In the genomic region with DNA sequence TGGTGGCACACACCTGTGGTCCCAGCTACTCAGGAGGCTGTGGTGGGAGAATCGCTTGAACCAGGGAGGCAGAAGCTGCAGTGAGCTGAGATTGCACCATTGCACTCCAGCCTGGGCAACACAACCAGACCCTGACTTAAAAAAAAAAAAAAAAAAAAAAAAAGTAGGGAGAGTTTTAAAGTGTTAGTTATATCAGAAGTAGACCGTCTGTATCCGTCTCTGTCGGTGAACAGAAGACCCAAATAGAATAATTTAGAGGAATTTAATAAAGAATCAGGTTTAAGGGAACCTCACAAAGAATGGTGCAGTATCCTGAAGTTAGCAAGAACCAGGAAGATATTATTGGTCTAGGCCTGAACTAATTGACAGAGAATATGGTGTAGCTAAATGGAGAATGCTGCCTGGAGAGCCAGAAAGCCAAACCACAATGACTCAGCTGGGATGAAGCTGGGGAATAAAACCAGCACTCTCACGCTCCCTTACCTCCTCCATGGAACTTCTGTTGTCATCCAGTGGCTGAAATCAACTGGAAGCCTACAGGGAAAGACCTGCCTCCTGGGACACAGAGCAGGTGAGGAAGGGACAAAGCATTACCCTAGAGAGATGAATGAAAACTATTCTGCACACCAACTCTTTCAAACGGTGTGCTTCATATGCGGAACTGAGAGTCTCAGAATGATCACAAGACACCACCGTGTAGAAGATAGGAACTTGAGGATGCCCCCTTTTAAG, we compare ENCODE assay signal across 9 cellular contexts. TPM values are rescaled to one million over a fixed set of nuclear protein-coding genes. Genes with fewer than 3 reads are reported as not detected.
A peak's percentile ranks its signal among the peaks of the same experiment; 100 is the strongest.
DNase-seq lines count a peak whose midpoint lies in the region; ATAC-seq and TF ChIP-seq lines count a peak whose summit lies in the region.
"Had no signal": no experiment of that assay in that cellular context is flagged by ENCODE, and none has a peak within 500 bp of the region (broad histone marks: within the 10 kb centered on the region; RNA-seq: fewer than 3 reads in every experiment).

No MANE protein-coding gene starts in this region.

- TF ChIP-seq CTCF in GM10248 (IDR thresholded peaks at IDR 0.05; ENCODE audit: control extremely low read depth, extremely low read depth, low read depth, missing control alignments) (no peak), HEK293 (tag by site-specific recombination; IDR thresholded peaks at IDR 0.05) (no peak), fibroblast of villous mesenchyme (IDR thresholded peaks at IDR 0.05; ENCODE audit: insufficient read depth, low read depth, low read length) (no peak)

- POLR2A ChIA-PET in GM10248 (lab: Yijun Ruan, JAX) (no interaction called here), HEK293 (lab: Yijun Ruan, JAX) (no interaction called here)

- no peak for ATAC-seq in T-helper 17 cell
- ATAC-seq in stimulated activated effector memory CD8-positive, alpha-beta T cell treated with anti-CD3 and anti-CD28 coated beads, Interleukin-12 subunit alpha, Interleukin-12 subunit beta, amount 100 ng/mL, for 72 hours = no peak

- peaks cover 6% of the 10 kb centered on the region for H3K36me3 Mint-ChIP-seq in T-helper 17 cell (ENCODE audit: low read depth)
- H3K36me3 Mint-ChIP-seq in stimulated activated effector memory CD8-positive, alpha-beta T cell treated with anti-CD3 and anti-CD28 coated beads, Interleukin-12 subunit alpha, Interleukin-12 subunit beta, amount 100 ng/mL, for 72 hours = no peaks in the 10 kb centered on the region
- H3K36me3 Mint-ChIP-seq: activated naive CD4-positive, alpha-beta T cell treated with anti-CD3 and anti-CD28 coated beads, Interleukin-2, amount 50 U/mL, for 24 hours had no signal

- no peaks in the 10 kb centered on the region for H3K4me1 ChIP-seq in HEK293 (ENCODE audit: control insufficient read depth, insufficient read depth, low read length)

- no peak overlapping the region for H3K4me3 Mint-ChIP-seq in T-helper 17 cell
- H3K4me3 Mint-ChIP-seq in stimulated activated effector memory CD8-positive, alpha-beta T cell treated with anti-CD3 and anti-CD28 coated beads, Interleukin-12 subunit alpha, Interleukin-12 subunit beta, amount 100 ng/mL, for 72 hours = no peak overlapping the region
- H3K4me3 Mint-ChIP-seq: activated naive CD4-positive, alpha-beta T cell treated with anti-CD3 and anti-CD28 coated beads, Interleukin-2, amount 50 U/mL, for 24 hours had no signal

- CTCF ChIA-PET in GM10248 (lab: Yijun Ruan, JAX) (interaction anchor here (1.3 to 3.2 kb wide), 5 partner anchors 9 to 318 kb away, joined by 3 to 20 read pairs (median 9); no protein-coding TSS in a partner anchor), HEK293 (lab: Yijun Ruan, JAX) (interaction anchor here (0.6 to 3.9 kb wide), 8 partner anchors 8 to 1185 kb away, joined by 3 to 27 read pairs (median 5); no protein-coding TSS in a partner anchor)

- H3K27me3 Mint-ChIP-seq in T-helper 17 cell = peaks cover 16% of the 10 kb centered on the region
- H3K27me3 Mint-ChIP-seq: activated naive CD4-positive, alpha-beta T cell treated with anti-CD3 and anti-CD28 coated beads, Interleukin-2, amount 50 U/mL, for 24 hours had no signal

- H3K4me1 Mint-ChIP-seq in T-helper 17 cell = peaks cover 7% of the 10 kb centered on the region
- no peaks in the 10 kb centered on the region for H3K4me1 Mint-ChIP-seq in stimulated activated effector memory CD8-positive, alpha-beta T cell treated with anti-CD3 and anti-CD28 coated beads, Interleukin-12 subunit alpha, Interleukin-12 subunit beta, amount 100 ng/mL, for 72 hours
- H3K4me1 Mint-ChIP-seq: activated naive CD4-positive, alpha-beta T cell treated with anti-CD3 and anti-CD28 coated beads, Interleukin-2, amount 50 U/mL, for 24 hours had no signal

- H3K36me3 ChIP-seq in HEK293 (ENCODE audit: control insufficient read depth in 2 of 2, insufficient read depth in 1 of 2, low read length in 2 of 2) = no peaks in the 10 kb centered on the region

- no peaks in the 10 kb centered on the region for H3K9me3 ChIP-seq in HEK293 (ENCODE audit: control insufficient read depth, insufficient read depth, low read depth, low read length)
- no peaks in the 10 kb centered on the region for H3K9me3 ChIP-seq in T-helper 17 cell (ENCODE audit: control insufficient read depth, low read length, poor library complexity, severe bottlenecking)

- no peak overlapping the region for H3K27ac ChIP-seq in HEK293 (ENCODE audit: extremely low read depth, low read depth, low read length)

- peak; percentile 38 for DNase-seq in GM10248 (ENCODE audit: extremely low spot score)
- peak; percentile 46 to 68 for DNase-seq in NOMO-1 (lab: John Stamatoyannopoulos, UW; ENCODE audit: unreplicated experiment in 2 of 2)
- peak; percentile 80 for DNase-seq in fibroblast of villous mesenchyme (ENCODE audit: low read depth)
- DNase-seq in T-helper 17 cell = no peak
- DNase-seq in mesenteric fat pad (ENCODE audit: low spot score) = no peak
- no peak for DNase-seq in SKM-1 (lab: John Stamatoyannopoulos, UW; ENCODE audit: unreplicated experiment)
- no peak for DNase-seq in stimulated activated effector memory CD8-positive, alpha-beta T cell treated with anti-CD3 and anti-CD28 coated beads, Interleukin-12 subunit alpha, Interleukin-12 subunit beta, amount 100 ng/mL, for 72 hours (ENCODE audit: low spot score in 2 of 2)

- H3K4me3 ChIP-seq in HEK293 (ENCODE audit: low read depth, low read length) (no peak overlapping the region), fibroblast of villous mesenchyme (ENCODE audit: low read depth, low read length) (no peak overlapping the region)

- no peak overlapping the region for H3K27ac Mint-ChIP-seq in T-helper 17 cell
- H3K27ac Mint-ChIP-seq in stimulated activated effector memory CD8-positive, alpha-beta T cell treated with anti-CD3 and anti-CD28 coated beads, Interleukin-12 subunit alpha, Interleukin-12 subunit beta, amount 100 ng/mL, for 72 hours = no peak overlapping the region
- H3K27ac Mint-ChIP-seq: activated naive CD4-positive, alpha-beta T cell treated with anti-CD3 and anti-CD28 coated beads, Interleukin-2, amount 50 U/mL, for 24 hours had no signal

- H3K9me3 Mint-ChIP-seq in stimulated activated effector memory CD8-positive, alpha-beta T cell treated with anti-CD3 and anti-CD28 coated beads, Interleukin-12 subunit alpha, Interleukin-12 subunit beta, amount 100 ng/mL, for 72 hours = no peaks in the 10 kb centered on the region
- H3K9me3 Mint-ChIP-seq: activated naive CD4-positive, alpha-beta T cell treated with anti-CD3 and anti-CD28 coated beads, Interleukin-2, amount 50 U/mL, for 24 hours had no signal

TF ChIP-seq in HEK293, 187 proteins besides CTCF, POLR2A, EP300 and RAD21:
- TF ChIP-seq ZNF660 (tag by site-specific recombination; IDR thresholded peaks at IDR 0.05) (no peak), ZSCAN18 (tag by site-specific recombination; IDR thresholded peaks at IDR 0.05) (no peak), ZNF366 (tag by site-specific recombination; conservative IDR thresholded peaks at IDR 0.05) (no peak), ZBTB48 (tag by site-specific recombination; IDR thresholded peaks at IDR 0.05) (peak; percentile 32; the same call in 1 of the 2 replicates)

RNA-seq across cellular contexts. Expression of gene PLEKHM3, which starts 39.1 kb away (rescaled TPM):
- total RNA-seq in fibroblast of villous mesenchyme = 10.6 and 13.8 TPM in 2 replicates
- total RNA-seq in T-helper 17 cell = 10 to 100 TPM; 14.3 to 14.4 TPM
- 15.6 TPM for total RNA-seq in mesenteric fat pad

RNA-seq across cellular contexts. Expression of gene CRYGD, which starts 59.9 kb away (rescaled TPM):
- total RNA-seq in fibroblast of villous mesenchyme (not detected in 2 replicates), T-helper 17 cell (not detected), mesenteric fat pad (not detected)

Comparison
In these comparisons a context has a peak if more than half of its experiments do, and no peak if none do; other contexts are left out.
1. DNase-seq: peak in GM10248 (single experiment), NOMO-1 (2 of 2) and fibroblast of villous mesenchyme (single experiment); none in T-helper 17 cell (0 of 3), mesenteric fat pad (single experiment), SKM-1 (single experiment) and stimulated activated effector memory CD8-positive, alpha-beta T cell treated with anti-CD3 and anti-CD28 coated beads, Interleukin-12 subunit alpha, Interleukin-12 subunit beta, amount 100 ng/mL, for 72 hours (0 of 2).